8 cellular contexts compared by ENCODE assay signal in the genomic region with DNA sequence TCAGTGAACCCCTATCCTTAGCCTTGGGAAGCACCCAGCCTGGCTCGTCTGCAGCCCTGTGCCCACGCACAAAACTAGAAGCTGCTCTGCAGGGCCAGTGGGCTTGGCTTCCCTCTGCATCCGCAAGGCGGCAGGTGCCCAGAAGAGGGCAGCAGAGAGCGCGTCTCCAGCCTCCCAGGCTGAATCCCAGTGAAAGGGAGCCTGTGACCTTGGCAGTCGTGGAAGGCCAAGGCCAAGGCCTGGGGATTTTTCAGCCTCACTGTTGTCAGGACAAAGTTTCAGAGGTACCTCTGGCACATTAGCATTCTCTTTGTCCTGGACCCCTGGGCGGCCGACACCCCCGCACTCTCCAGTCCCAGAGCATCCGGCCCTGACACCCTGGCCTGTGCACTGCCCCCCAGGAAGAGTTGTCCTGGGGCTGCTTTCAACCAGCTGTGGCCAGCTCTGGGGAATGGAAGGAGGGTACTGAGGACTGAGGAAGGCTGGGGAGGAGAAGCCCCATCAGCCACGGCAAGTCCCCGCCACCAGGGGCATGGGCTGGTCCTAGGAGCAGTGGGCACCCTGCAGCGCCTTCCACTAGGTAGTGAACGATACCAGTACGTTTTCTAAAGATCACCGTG.
DNase-seq lines count a peak whose midpoint lies in the region; ATAC-seq, FAIRE-seq and TF ChIP-seq lines count a peak whose summit lies in the region.

No MANE protein-coding gene starts in this region.

- H3K4me1 ChIP-seq in SJCRH30, result peaks cover 9% of the 10 kb centered on the region
- H3K4me1 ChIP-seq in testis, result peaks cover 15% of the 10 kb centered on the region

- H3K4me3 ChIP-seq in AG09309 (ENCODE audit: control insufficient read depth, low read depth, low read length) (no peak overlapping the region), SJCRH30 (no peak overlapping the region), testis (no peak overlapping the region)

- no peak for TF ChIP-seq POLR2A in testis (IDR thresholded peaks at IDR 0.05)

- ATAC-seq in GM18867 (IDR thresholded peaks at IDR 0.05; ENCODE audit: unreplicated experiment), result peak; percentile 80
- ATAC-seq in HG03571 (IDR thresholded peaks at IDR 0.05; ENCODE audit: unreplicated experiment), result peak; percentile 69
- ATAC-seq in omental fat pad (ENCODE audit: low FRiP score), result peak; percentile 67

- DNase-seq in AG09309 (ENCODE audit: low read depth) (no peak), SJCRH30 (peak; percentile 72 to 84), activated gamma-delta T cell treated with Interleukin-2 at 50 U/mL for 16 hours (peak; percentile 68), frontal cortex (ENCODE audit: low spot score in 2 of 2) (peak; percentile 45 to 86), omental fat pad (ENCODE audit: low spot score) (peak; percentile 70), testis (peak; percentile 87)

- intact Hi-C loops in testis (cut with DNase I; ENCODE audit: low total_unique reads), result loop anchor here (5.0 kb wide), 1 partner anchor 110 kb away; a partner anchor contains a TSS

- TF ChIP-seq CTCF in AG09309 (IDR thresholded peaks at IDR 0.05; ENCODE audit: control insufficient read depth, insufficient read depth, low read depth, low read length, missing control alignments) (peak; percentile 98), omental fat pad (IDR thresholded peaks at IDR 0.05) (peak in 2 of 3 donors; percentile 75 to 79), testis (IDR thresholded peaks at IDR 0.05) (peak; percentile 90 to 92 (median 92))

- H3K27me3 ChIP-seq in SJCRH30 (peaks cover 3% of the 10 kb centered on the region; the same call in 1 of the 2 replicates), testis (no peaks in the 10 kb centered on the region)

- FAIRE-seq in frontal cortex (lab: Jason Lieb, UNC), result no peak

- H3K9me3 ChIP-seq in SJCRH30 (replicated peaks) (no peaks in the 10 kb centered on the region), testis (no peaks in the 10 kb centered on the region)

- H3K27ac ChIP-seq in SJCRH30 (no peak overlapping the region), testis (peak overlapping the region; percentile 78 to 79)

- no peaks in the 10 kb centered on the region for H3K36me3 ChIP-seq in SJCRH30
- no peaks in the 10 kb centered on the region for H3K36me3 ChIP-seq in testis (ENCODE audit: low read depth, missing control alignments)

- WGBS in testis, 2 donors, result 27 to 32% methylated on average over 10 to 17 of the region's 17 CpGs
